8 cellular contexts compared by ENCODE assay signal in the genomic region with DNA sequence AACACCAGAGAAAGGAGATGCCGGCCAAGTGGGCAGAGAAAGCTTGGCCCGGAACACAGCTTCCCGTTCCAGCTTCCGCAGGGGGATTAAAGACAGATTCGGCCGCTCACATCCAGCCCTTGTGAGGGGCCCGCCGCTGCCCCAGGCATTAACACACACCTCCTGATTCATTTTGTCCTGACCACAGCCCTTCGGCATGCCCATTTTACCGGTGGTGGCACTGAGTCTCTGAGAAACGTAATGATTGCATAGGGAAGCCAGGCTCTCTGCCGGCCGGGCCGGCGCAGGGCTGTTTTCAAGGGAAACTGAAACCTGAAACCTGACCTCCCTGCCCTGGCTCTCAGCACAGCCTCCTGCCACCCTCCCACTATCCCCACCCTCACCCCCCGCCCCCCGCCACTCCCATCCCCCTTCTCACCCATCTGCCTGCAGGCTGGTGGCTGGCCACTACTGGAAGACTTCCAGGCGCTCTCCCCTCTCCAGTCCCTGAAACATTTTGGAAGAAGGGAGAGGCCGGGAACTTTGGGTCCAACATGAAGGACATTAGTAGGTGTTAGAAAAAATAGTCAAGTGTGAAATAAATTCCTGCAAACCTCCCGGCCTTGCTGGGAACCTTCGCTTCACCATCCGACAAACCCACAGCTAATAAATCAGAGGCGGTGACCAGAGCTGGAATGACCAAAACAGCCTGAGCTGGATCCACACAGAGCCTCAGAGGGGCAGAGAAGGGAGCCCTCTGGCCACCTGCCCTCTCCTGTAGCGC.
DNase-seq lines count a peak whose midpoint lies in the region; ATAC-seq and TF ChIP-seq lines count a peak whose summit lies in the region.

No MANE protein-coding gene starts in this region.

- TF ChIP-seq POLR2A in NB4 (IDR thresholded peaks at IDR 0.05; ENCODE audit: extremely low read depth, insufficient read length) = no peak
- peak; percentile 14 to 47 (median 39) for TF ChIP-seq POLR2A in body of pancreas (IDR thresholded peaks at IDR 0.05)
- peak; percentile 29 for TF ChIP-seq POLR2A in right lobe of liver (IDR thresholded peaks at IDR 0.05)

- DNase-seq in G401 (ENCODE audit: low spot score) (peak; percentile 23), NB4 (ENCODE audit: low read depth) (peak; percentile 40), body of pancreas (peak; percentile 59 to 74 (median 72)), right lobe of liver (peak; percentile 62 to 80 (median 73)), SKM-1 treated with dmso at 0.1 percent for 144 hours (lab: John Stamatoyannopoulos, UW; ENCODE audit: unreplicated experiment) (no peak)

- H3K27ac ChIP-seq in body of pancreas = peak overlapping the region; percentile 16 to 54 (median 36)
- H3K27ac ChIP-seq in right lobe of liver = peak overlapping the region in 2 of 3 donors; percentile 63 to 65
- H3K27ac ChIP-seq in urinary bladder (ENCODE audit: low read depth) = peak overlapping the region; percentile 66

- H3K9me3 ChIP-seq in body of pancreas (no peaks in the 10 kb centered on the region), right lobe of liver (no peaks in the 10 kb centered on the region)

- ATAC-seq in body of pancreas (peak; percentile 92), right lobe of liver (peak; percentile 96 to 98 (median 97)), HG03095 (IDR thresholded peaks at IDR 0.05; ENCODE audit: unreplicated experiment) (no peak), HG03280 (IDR thresholded peaks at IDR 0.05; ENCODE audit: unreplicated experiment) (no peak)

- no peaks in the 10 kb centered on the region for H3K27me3 ChIP-seq in body of pancreas
- H3K27me3 ChIP-seq in right lobe of liver = no peaks in the 10 kb centered on the region

- intact Hi-C loops in body of pancreas (cut with DNase I) = no loop called here
- intact Hi-C loops in right lobe of liver (cut with DNase I) = no loop called here

- in situ Hi-C loops in G401 (cut with HindIII; ENCODE audit: low sequenced_read_pairs) = no loop called here

- H3K36me3 ChIP-seq in body of pancreas (replicated peaks in 1 of 2; ENCODE audit: insufficient read depth in 1 of 2, low read depth in 2 of 2) (no peaks in the 10 kb centered on the region), right lobe of liver (no peaks in the 10 kb centered on the region), urinary bladder (ENCODE audit: insufficient read depth) (no peaks in the 10 kb centered on the region)

- 18% methylated on average over 17 to 24 of the region's 24 CpGs for WGBS in body of pancreas, 2 donors
- WGBS in right lobe of liver (ENCODE audit: insufficient coverage, low coverage, low lambda C conversion rate, missing lambda C conversion rate) = 26% methylated on average over 15 of the region's 24 CpGs
- WGBS in urinary bladder = 21% methylated on average over 24 of the region's 24 CpGs

- TF ChIP-seq CTCF in NB4 (IDR thresholded peaks at IDR 0.05; ENCODE audit: low read depth, low read length) (no peak), body of pancreas (IDR thresholded peaks at IDR 0.05) (no peak), right lobe of liver (IDR thresholded peaks at IDR 0.05) (no peak)

- H3K4me1 ChIP-seq in body of pancreas (peaks cover 4% of the 10 kb centered on the region), right lobe of liver (peaks cover 0 to 8% (median 2%) of the 10 kb centered on the region in 4 donors), urinary bladder (ENCODE audit: insufficient read depth) (no peaks in the 10 kb centered on the region)

- H3K4me3 ChIP-seq in NB4 (ENCODE audit: low read depth, low read length) (no peak overlapping the region), body of pancreas (no peak overlapping the region), right lobe of liver (peak overlapping the region; percentile 40 to 63 (median 43)), urinary bladder (ENCODE audit: low read depth, low read length) (peak overlapping the region; percentile 24)

Comparison
In these comparisons a context has a peak if more than half of its experiments do, and no peak if none do; other contexts are left out.
1. H3K4me3 ChIP-seq: peak in right lobe of liver (3 of 3) and urinary bladder (single experiment); none in NB4 (single experiment) and body of pancreas (0 of 2).
2. ATAC-seq: peak in body of pancreas (single experiment) and right lobe of liver (4 of 4); none in HG03095 (single experiment) and HG03280 (single experiment).
3. Peak in every context shown above with its lines, with median percentiles within 50 percentile points of each other: H3K27ac ChIP-seq.